Comparison of ENCODE assay signal across 10 cellular contexts in genomic region chr19:17020823-17021222, GRCh38. TPM values are rescaled to one million over a fixed set of nuclear protein-coding genes. Genes with fewer than 3 reads are reported as not detected.
DNase-seq lines count a peak whose midpoint lies in the region; ATAC-seq lines count a peak whose summit lies in the region.
"Had no signal": no experiment of that assay in that cellular context is flagged by ENCODE, and none has a peak within 500 bp of the region (broad histone marks: within the 10 kb centered on the region; RNA-seq: fewer than 3 reads in every experiment).

No MANE protein-coding gene starts in this region.

- intact Hi-C loops in sciatic nerve (cut with DNase I): no loop called here

- ATAC-seq in sciatic nerve: peak; percentile 30
- no peak for ATAC-seq in HG03135 (IDR thresholded peaks at IDR 0.05; ENCODE audit: unreplicated experiment)

- DNase-seq in ELR (ENCODE audit: low read depth) (peak; percentile 16), M059J (ENCODE audit: low read depth) (peak; percentile 12), cerebellar cortex (ENCODE audit: low spot score) (peak; percentile 22), sciatic nerve (ENCODE audit: low spot score) (no peak), RPMI8226 (no peak)
- no peak for DNase-seq in activated CD8-positive, alpha-beta memory T cell treated with anti-CD3 and anti-CD28 coated beads for 24 hours
- DNase-seq: activated naive CD4-positive, alpha-beta T cell treated with anti-CD3 and anti-CD28 coated beads for 36 hours; Kasumi-1; NCI-H2081 treated with DMSO at 0.1 percent for 48 hours had no signal

RNA-seq across cellular contexts. Expression of gene CPAMD8, which starts 5.8 kb away (rescaled TPM):
- not detected in 2 replicates for total RNA-seq in M059J (2014; rRNA removed; shearing (Covaris generic))
- total RNA-seq in sciatic nerve: 9.6 TPM

RNA-seq across cellular contexts. Expression of gene HAUS8, which starts 54.4 kb away (rescaled TPM):
- 20.9 and 23.7 TPM in 2 replicates for total RNA-seq in M059J (2014; rRNA removed; shearing (Covaris generic))
- total RNA-seq in sciatic nerve: 5.9 TPM

RNA-seq across cellular contexts. Expression of gene MYO9B, which starts 54.8 kb away (rescaled TPM):
- total RNA-seq in M059J (2014; rRNA removed; shearing (Covaris generic)): 33.0 and 57.0 TPM in 2 replicates
- total RNA-seq in sciatic nerve: 90.7 TPM

Comparison
In these comparisons a context has a peak if more than half of its experiments do, and no peak if none do; other contexts are left out.
1. DNase-seq: peak in ELR (single experiment), M059J (single experiment) and cerebellar cortex (single experiment); none in sciatic nerve (single experiment), activated CD8-positive, alpha-beta memory T cell treated with anti-CD3 and anti-CD28 coated beads for 24 hours (single experiment) and RPMI8226 (single experiment).
2. RNA of gene CPAMD8, which starts 5.8 kb away (total RNA-seq): 9.6 TPM in sciatic nerve (single experiment); not detected in M059J; every median in the first group is over 10 times any median in the second.